20 cellular contexts compared by ENCODE assay signal in the genomic region with DNA sequence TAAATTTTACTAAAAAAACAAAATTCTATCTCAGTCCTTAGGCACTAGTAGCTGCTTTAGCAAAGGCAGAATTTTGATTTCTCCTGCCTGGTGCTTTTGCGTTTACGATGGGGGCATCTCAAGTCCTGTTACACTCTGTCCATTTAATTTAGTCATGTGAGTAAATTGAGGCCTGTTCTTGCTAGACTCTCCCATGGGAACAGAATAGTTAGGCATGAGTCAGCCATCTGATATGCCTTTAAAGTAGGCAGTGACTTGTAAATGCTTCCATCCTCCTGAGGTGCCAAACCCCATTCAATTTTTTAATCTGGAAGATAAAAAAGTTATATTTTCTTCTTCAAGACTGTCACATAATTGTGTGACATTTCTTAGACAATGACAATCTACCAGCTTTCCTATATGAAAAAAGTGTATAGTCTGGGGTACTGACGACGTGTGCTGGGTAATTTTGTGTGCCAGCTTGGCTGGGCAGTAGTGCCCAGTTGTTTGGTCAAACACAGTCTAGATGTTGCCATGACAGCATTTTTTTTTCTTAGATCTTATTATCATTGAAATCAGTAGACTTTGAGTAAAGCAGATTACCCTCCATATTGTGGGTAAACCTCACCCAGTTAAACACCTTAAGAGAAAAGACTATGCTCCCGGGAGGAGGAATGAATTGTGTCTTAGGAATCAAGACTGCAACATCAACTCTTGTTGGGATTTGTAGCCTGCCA.
DNase-seq lines count a peak whose midpoint lies in the region; ATAC-seq and TF ChIP-seq lines count a peak whose summit lies in the region.
"Had no signal": no experiment of that assay in that cellular context is flagged by ENCODE, and none has a peak within 500 bp of the region (broad histone marks: within the 10 kb centered on the region; RNA-seq: fewer than 3 reads in every experiment).

No MANE protein-coding gene starts in this region.

- H3K27ac ChIP-seq in PC-3 (ENCODE audit: low read length) (peak overlapping the region; percentile 99), mesenchymal stem cell (ENCODE audit: low read length, poor library complexity, severe bottlenecking) (no peak overlapping the region)
- H3K27ac ChIP-seq: colonic mucosa, heart left ventricle, right atrium auricular region, WERI-Rb-1 had no signal

- H3K27me3 ChIP-seq in BE2C (no peaks in the 10 kb centered on the region), PC-3 (ENCODE audit: low read length) (no peaks in the 10 kb centered on the region), mesenchymal stem cell (ENCODE audit: control insufficient read depth in 1 of 2, insufficient read depth in 1 of 2, low read length in 2 of 2) (no peaks in the 10 kb centered on the region)
- H3K27me3 ChIP-seq: colonic mucosa, heart left ventricle, right atrium auricular region had no signal

- H3K79me1 ChIP-seq in mesenchymal stem cell (replicated peaks; ENCODE audit: low read length, poor library complexity, severe bottlenecking): no peaks in the 10 kb centered on the region

- no peak overlapping the region for H4K91ac ChIP-seq in mesenchymal stem cell (ENCODE audit: low read length)

- H3K79me2 ChIP-seq in PC-3 (ENCODE audit: low read length): no peaks in the 10 kb centered on the region

- no peak overlapping the region for H2AFZ ChIP-seq in PC-3 (ENCODE audit: low read length)
- H2AFZ ChIP-seq in mesenchymal stem cell (ENCODE audit: low read depth, low read length): no peak overlapping the region

- 63% methylated on average over 4 of the region's 5 CpGs for WGBS in mesenchymal stem cell

- H3K9ac ChIP-seq in PC-3 (ENCODE audit: low read length): peak overlapping the region; percentile 92
- no peak overlapping the region for H3K9ac ChIP-seq in mesenchymal stem cell (ENCODE audit: low read length)

- POLR2A ChIA-PET in PC-3 (lab: Charles Lee; ENCODE audit: unreplicated experiment): no interaction called here

- H3K18ac ChIP-seq in mesenchymal stem cell (ENCODE audit: low read depth in 1 of 2, low read length in 2 of 2): no peak overlapping the region

- no peak overlapping the region for H3K23ac ChIP-seq in mesenchymal stem cell (ENCODE audit: low read length in 2 of 2)

- no peak overlapping the region for H3K4me3 ChIP-seq in BE2C (ENCODE audit: low read depth, low read length)
- H3K4me3 ChIP-seq in PC-3 (ENCODE audit: low read length): no peak overlapping the region
- H3K4me3 ChIP-seq in epithelial cell of esophagus (ENCODE audit: low read length): no peak overlapping the region
- no peak overlapping the region for H3K4me3 ChIP-seq in mesenchymal stem cell (ENCODE audit: insufficient read depth in 1 of 2, low read depth in 1 of 2, low read length in 2 of 2)
- H3K4me3 ChIP-seq: colonic mucosa, heart left ventricle, right atrium auricular region had no signal

- CTCF ChIA-PET in PC-3 (lab: Charles Lee): no interaction called here

- peaks cover 21% of the 10 kb centered on the region for H3K4me1 ChIP-seq in BE2C
- peaks cover 82% of the 10 kb centered on the region for H3K4me1 ChIP-seq in PC-3 (ENCODE audit: insufficient read depth, low read length)
- peaks cover 2% of the 10 kb centered on the region for H3K4me1 ChIP-seq in mesenchymal stem cell (ENCODE audit: control insufficient read depth, insufficient read depth, low read depth, low read length)
- H3K4me1 ChIP-seq: colonic mucosa, heart left ventricle, right atrium auricular region had no signal

- H2BK12ac ChIP-seq in mesenchymal stem cell (ENCODE audit: low read length in 2 of 2): no peak overlapping the region

- no peak for TF ChIP-seq CTCF in BE2C (IDR thresholded peaks at IDR 0.05; ENCODE audit: low read depth, low read length)
- no peak for TF ChIP-seq CTCF in PC-3 (conservative IDR thresholded peaks at IDR 0.05; ENCODE audit: low read depth, low read length)
- no peak for TF ChIP-seq CTCF in epithelial cell of esophagus (IDR thresholded peaks at IDR 0.05; ENCODE audit: insufficient read depth, low read depth, low read length, missing control alignments)

- H3K4me2 ChIP-seq in PC-3 (ENCODE audit: low read length) (peak overlapping the region; percentile 7), mesenchymal stem cell (ENCODE audit: low read length, poor library complexity, severe bottlenecking) (no peak overlapping the region)

- ATAC-seq in PC-3 (no peak), HG02759 (IDR thresholded peaks at IDR 0.05; ENCODE audit: unreplicated experiment) (no peak), GM21367 (IDR thresholded peaks at IDR 0.05; ENCODE audit: unreplicated experiment) (no peak), HG03457 (IDR thresholded peaks at IDR 0.05; ENCODE audit: unreplicated experiment) (no peak)
- ATAC-seq: heart left ventricle, Panc1 had no signal

- intact Hi-C loops in PC-3 (cut with micrococcal nuclease): no loop called here

- BruUV-seq in PC-3 (replicated peaks; lab: Mats Ljungman, UMichigan): no TSS peak

- H3K14ac ChIP-seq in mesenchymal stem cell (ENCODE audit: low read length in 2 of 2): no peak overlapping the region

- H4K20me1 ChIP-seq in PC-3 (ENCODE audit: low read length): no peaks in the 10 kb centered on the region

- H2BK5ac ChIP-seq in mesenchymal stem cell (ENCODE audit: low read depth, low read length, poor library complexity, severe bottlenecking): no peak overlapping the region

- no peak overlapping the region for H2BK120ac ChIP-seq in mesenchymal stem cell (ENCODE audit: low read depth, low read length)

- no peaks in the 10 kb centered on the region for H3F3A ChIP-seq in PC-3 (ENCODE audit: low read length, unreplicated experiment)

- H3K4ac ChIP-seq in mesenchymal stem cell (ENCODE audit: low read depth in 1 of 2, low read length in 2 of 2): no peak overlapping the region

- no peak overlapping the region for H2BK15ac ChIP-seq in mesenchymal stem cell (ENCODE audit: low read depth, poor library complexity, severe bottlenecking)

- no peaks in the 10 kb centered on the region for H3K9me2 ChIP-seq in PC-3 (replicated peaks; ENCODE audit: low read length)

- DNase-seq in BE2C (peak; percentile 28), PC-3 (peak; percentile 64), epithelial cell of esophagus (ENCODE audit: low read depth) (peak; percentile 79), mesenchymal stem cell (peak; percentile 39), amygdala (lab: John Stamatoyannopoulos, UW) (no peak)
- DNase-seq: Calu3; colonic mucosa; H9; heart left ventricle; midbrain; NCI-H2107; NCI-H69; stimulated activated CD4-positive, alpha-beta T cell treated with anti-CD3 and anti-CD28 coated beads, Interleukin-2, amount 100 ng/mL, for 24 hours; SW 1271; WERI-Rb-1 had no signal

- H3K36me3 ChIP-seq in BE2C (no peaks in the 10 kb centered on the region), PC-3 (ENCODE audit: low read depth, low read length) (no peaks in the 10 kb centered on the region), mesenchymal stem cell (ENCODE audit: control insufficient read depth in 1 of 2, insufficient read depth in 2 of 2, low read depth in 1 of 2, low read length in 2 of 2) (no peaks in the 10 kb centered on the region)
- H3K36me3 ChIP-seq: colonic mucosa, heart left ventricle, right atrium auricular region, WERI-Rb-1 had no signal

- H3K9me3 ChIP-seq in BE2C (no peaks in the 10 kb centered on the region), PC-3 (ENCODE audit: low read length) (no peaks in the 10 kb centered on the region), mesenchymal stem cell (ENCODE audit: control insufficient read depth, low read length) (no peaks in the 10 kb centered on the region)
- H3K9me3 ChIP-seq: colonic mucosa, heart left ventricle, right atrium auricular region had no signal

- H4K8ac ChIP-seq in mesenchymal stem cell (ENCODE audit: low read length): no peak overlapping the region

- no peak overlapping the region for H2AK5ac ChIP-seq in mesenchymal stem cell (ENCODE audit: low read length, severe bottlenecking)

Comparison
In these comparisons a context has a peak if more than half of its experiments do, and no peak if none do; other contexts are left out.
1. DNase-seq: peak in BE2C (single experiment), PC-3 (single experiment), epithelial cell of esophagus (single experiment) and mesenchymal stem cell (single experiment); none in amygdala (0 of 56).